ENCODE assay signal across 13 cellular contexts in the genomic region with DNA sequence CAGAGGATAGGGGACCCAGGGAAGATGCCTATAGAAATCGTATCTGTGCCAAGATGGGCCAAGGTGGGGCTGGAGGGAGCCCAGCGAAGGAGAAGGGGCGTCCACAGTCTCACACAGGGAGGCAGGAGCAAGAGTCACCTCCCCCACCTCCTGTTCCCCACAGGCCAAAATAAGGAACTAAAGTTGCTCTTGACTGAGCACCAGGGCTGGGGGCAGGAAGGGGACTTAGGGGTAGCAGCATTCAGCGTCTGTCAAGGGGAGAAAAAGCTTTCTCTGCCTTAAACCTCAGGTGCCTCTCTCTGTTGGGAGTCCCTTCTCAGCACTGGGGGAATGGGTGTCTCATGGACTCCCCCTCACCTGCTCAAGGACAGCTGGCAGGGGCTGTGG. TPM values are rescaled to one million over a fixed set of nuclear protein-coding genes. Genes with fewer than 3 reads are reported as not detected.
DNase-seq lines count a peak whose midpoint lies in the region; ATAC-seq and TF ChIP-seq lines count a peak whose summit lies in the region.
"Had no signal": no experiment of that assay in that cellular context is flagged by ENCODE, and none has a peak within 500 bp of the region (broad histone marks: within the 10 kb centered on the region; RNA-seq: fewer than 3 reads in every experiment).

No MANE protein-coding gene starts in this region.

- intact Hi-C loops in activated B cell treated with CpG ODN at 0.5 μM for 24 hours (cut with micrococcal nuclease), result loop anchor here (1.0 to 5.0 kb wide), 5 partner anchors 17 to 1265 kb away; a partner anchor contains a TSS

- peaks cover 89% of the 10 kb centered on the region for H3K4me1 Mint-ChIP-seq in activated B cell treated with CpG ODN at 0.5 μM for 24 hours
- peaks cover 28 to 96% (median 85%) of the 10 kb centered on the region in 4 donors for H3K4me1 Mint-ChIP-seq in naive thymus-derived CD8-positive, alpha-beta T cell

- no peak for TF ChIP-seq CTCF in HL-60 (IDR thresholded peaks at IDR 0.05; ENCODE audit: insufficient read depth, low read length)
- TF ChIP-seq CTCF in activated B cell treated with CpG ODN at 0.5 μM for 24 hours (IDR thresholded peaks at IDR 0.05), result no peak
- no peak for TF ChIP-seq CTCF in GM13976 (IDR thresholded peaks at IDR 0.05; ENCODE audit: borderline replicate concordance, control extremely low read depth, extremely low read depth, insufficient read depth, missing control alignments)

- no peaks in the 10 kb centered on the region for H3K27me3 ChIP-seq in HL-60 (ENCODE audit: insufficient read depth, poor library complexity, severe bottlenecking)

- CTCF ChIA-PET in activated B cell treated with CpG ODN at 0.5 μM for 24 hours (lab: Charles Lee), result interaction anchor here (1.0 to 1.6 kb wide), 3 partner anchors 8 to 74 kb away, joined by 3 to 8 read pairs (median 3); a partner anchor contains a TSS

- peaks cover 48% of the 10 kb centered on the region for H3K36me3 Mint-ChIP-seq in activated B cell treated with CpG ODN at 0.5 μM for 24 hours (ENCODE audit: low read depth)
- peaks cover 0 to 3% (median 2%) of the 10 kb centered on the region in 3 donors for H3K36me3 Mint-ChIP-seq in naive thymus-derived CD8-positive, alpha-beta T cell

- in situ Hi-C loops in GM13976 (cut with MboI; ENCODE audit: low sequenced_read_pairs, unreplicated experiment), result no loop called here

- H3K4me3 Mint-ChIP-seq in activated B cell treated with CpG ODN at 0.5 μM for 24 hours, result peak overlapping the region; percentile 98
- H3K4me3 Mint-ChIP-seq in naive thymus-derived CD8-positive, alpha-beta T cell, result peak overlapping the region; percentile 71 to 90 (median 82)
- H3K4me3 Mint-ChIP-seq: nephron progenitor cell had no signal

- DNase-seq in HL-60 (ENCODE audit: low read depth in 1 of 2, low spot score in 1 of 2) (peak in 1 of 2 experiments; percentile 91), activated B cell treated with CpG ODN at 0.5 μM for 24 hours (no peak), GM19240 (ENCODE audit: insufficient read length, low spot score) (no peak), GM13976 (ENCODE audit: low spot score) (no peak), SW480 (ENCODE audit: low spot score) (no peak)
- peak in 3 of 10 donors; percentile 33 to 37 (median 34) for DNase-seq in naive thymus-derived CD8-positive, alpha-beta T cell
- DNase-seq: activated CD4-positive, alpha-beta T cell treated with anti-CD3 and anti-CD28 coated beads for 4 hours; cerebellar nuclear complex; glutamatergic neuron; nephron progenitor cell had no signal

- H3K9me3 Mint-ChIP-seq in activated B cell treated with CpG ODN at 0.5 μM for 24 hours, result no peaks in the 10 kb centered on the region
- H3K9me3 Mint-ChIP-seq in naive thymus-derived CD8-positive, alpha-beta T cell, result no peaks in the 10 kb centered on the region
- H3K9me3 Mint-ChIP-seq: nephron progenitor cell had no signal

- peak overlapping the region; percentile 98 for H3K27ac Mint-ChIP-seq in activated B cell treated with CpG ODN at 0.5 μM for 24 hours
- peak overlapping the region; percentile 93 to 100 (median 100) for H3K27ac Mint-ChIP-seq in naive thymus-derived CD8-positive, alpha-beta T cell
- H3K27ac Mint-ChIP-seq: nephron progenitor cell had no signal

- peak overlapping the region; percentile 91 for H3K27ac ChIP-seq in HL-60 (replicated peaks)

- H3K4me3 ChIP-seq in GM08714 (ENCODE audit: low read length), result peak overlapping the region; percentile 71; the same call in 1 of the 2 replicates
- H3K4me3 ChIP-seq in HL-60 (replicated peaks; ENCODE audit: insufficient read depth, low read length), result no peak overlapping the region

- POLR2A ChIA-PET in activated B cell treated with CpG ODN at 0.5 μM for 24 hours (lab: Charles Lee), result interaction anchor here (0.5 to 11.4 kb wide), 16 partner anchors 8 to 252 kb away, joined by 3 to 279 read pairs (median 8); a partner anchor contains a TSS
- POLR2A ChIA-PET in naive thymus-derived CD8-positive, alpha-beta T cell (lab: Charles Lee), result interaction anchor here (1.0 to 17.2 kb wide), 9 partner anchors 9 to 322 kb away, joined by 3 to 819 read pairs (median 12); a partner anchor contains a TSS

- ATAC-seq in activated B cell treated with CpG ODN at 0.5 μM for 24 hours (ENCODE audit: low read depth), result peak; percentile 56
- ATAC-seq in naive thymus-derived CD8-positive, alpha-beta T cell, result peak in 1 of 2 donors; percentile 2
- no peak for ATAC-seq in GM21447 (IDR thresholded peaks at IDR 0.05; ENCODE audit: unreplicated experiment)

- no peaks in the 10 kb centered on the region for H3K27me3 Mint-ChIP-seq in activated B cell treated with CpG ODN at 0.5 μM for 24 hours
- H3K27me3 Mint-ChIP-seq in naive thymus-derived CD8-positive, alpha-beta T cell, result no peaks in the 10 kb centered on the region

RNA-seq across cellular contexts. Expression of a gene that starts 0.4 kb away (rescaled TPM):
- 889 and 943 TPM in 2 replicates for total RNA-seq in activated B cell treated with CpG ODN at 0.5 μM for 24 hours
- 10 to 100 TPM; 48.6 to 51.0 TPM for total RNA-seq in naive thymus-derived CD8-positive, alpha-beta T cell
- polyA plus RNA-seq in naive thymus-derived CD8-positive, alpha-beta T cell, result 10 to 100 TPM; 54.9 to 88.2 (median 85.1) TPM
- total RNA-seq: NCI-H460 had no signal

RNA-seq across cellular contexts. Expression of a gene that starts 5.5 kb away (rescaled TPM):
- total RNA-seq in activated B cell treated with CpG ODN at 0.5 μM for 24 hours, result 351 and 418 TPM in 2 replicates
- total RNA-seq in naive thymus-derived CD8-positive, alpha-beta T cell, result 1,000 to 10,000 TPM; 1,211 to 1,239 TPM
- polyA plus RNA-seq in naive thymus-derived CD8-positive, alpha-beta T cell, result 100 to 1,000 TPM; 161 to 346 (median 211) TPM

RNA-seq across cellular contexts. Expression of a gene that starts 17.4 kb away (rescaled TPM):
- total RNA-seq in activated B cell treated with CpG ODN at 0.5 μM for 24 hours, result 4,196 and 4,853 TPM in 2 replicates
- 1,000 to 10,000 TPM; 3,479 to 3,513 TPM for total RNA-seq in naive thymus-derived CD8-positive, alpha-beta T cell
- polyA plus RNA-seq in naive thymus-derived CD8-positive, alpha-beta T cell, result 1,000 to 10,000 TPM; 6,905 to 8,825 (median 8,505) TPM

RNA-seq across cellular contexts. Expression of a gene that starts 32.6 kb away (rescaled TPM):
- total RNA-seq in activated B cell treated with CpG ODN at 0.5 μM for 24 hours, result not detected in 2 replicates
- total RNA-seq in naive thymus-derived CD8-positive, alpha-beta T cell, result not detected
- not detected for polyA plus RNA-seq in naive thymus-derived CD8-positive, alpha-beta T cell
- total RNA-seq: NCI-H460 had no signal

RNA-seq across cellular contexts. Expression of a gene that starts 33.0 kb away (rescaled TPM):
- not detected in 2 replicates for total RNA-seq in activated B cell treated with CpG ODN at 0.5 μM for 24 hours
- total RNA-seq in naive thymus-derived CD8-positive, alpha-beta T cell, result not detected
- polyA plus RNA-seq in naive thymus-derived CD8-positive, alpha-beta T cell, result not detected
- total RNA-seq: NCI-H460 had no signal

Comparison
In these comparisons a context has a peak if more than half of its experiments do, and no peak if none do; other contexts are left out.
1. RNA of a gene that starts 0.4 kb away (total RNA-seq): 889 to 943 TPM in activated B cell treated with CpG ODN at 0.5 μM for 24 hours; 48.6 to 51.0 TPM in naive thymus-derived CD8-positive, alpha-beta T cell; every median in the first group is over 10 times any median in the second.